In the genomic region with DNA sequence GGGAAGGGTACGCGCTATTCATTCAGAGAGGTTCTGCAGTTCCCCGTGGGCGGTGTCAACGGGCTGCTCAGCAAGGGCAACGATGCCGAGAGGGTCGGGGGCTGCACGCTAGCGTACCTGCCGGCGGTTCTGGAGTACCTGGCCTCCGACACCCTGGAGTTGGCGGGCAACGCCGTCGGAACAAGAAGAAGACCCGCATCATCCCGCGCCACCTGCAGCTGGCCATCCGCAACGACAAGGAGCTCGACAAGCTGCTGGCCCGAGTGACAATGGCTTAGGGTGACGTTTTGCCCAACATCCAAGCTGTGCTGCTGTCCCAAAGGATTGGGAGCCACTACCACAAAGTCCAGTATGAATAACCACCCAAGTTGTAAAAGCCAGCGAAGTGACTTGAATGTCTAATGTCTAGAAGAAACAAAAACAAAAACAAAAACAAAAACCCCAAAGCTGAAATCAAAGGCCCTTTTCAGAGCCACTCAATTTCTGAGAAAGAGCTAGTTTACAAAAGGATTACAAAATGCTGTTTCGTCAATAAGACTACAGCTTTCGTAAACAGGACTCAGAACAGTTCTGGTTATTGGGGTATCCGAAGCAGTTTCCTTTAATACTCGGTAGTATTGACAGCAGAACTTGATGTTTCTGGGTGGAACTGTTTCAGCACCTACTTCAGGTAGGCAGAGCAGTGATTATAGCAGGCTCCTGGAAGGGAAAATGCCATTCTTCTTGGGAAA, we compare ENCODE assay signal across 26 cellular contexts. TPM values are rescaled to one million over a fixed set of nuclear protein-coding genes. Genes with fewer than 3 reads are reported as not detected.
"Had no signal": no experiment of that assay in that cellular context is flagged by ENCODE, and none has a peak within 500 bp of the region (broad histone marks: within the 10 kb centered on the region; RNA-seq: fewer than 3 reads in every experiment).

No MANE protein-coding gene starts in this region.

- DNase-seq: activated CD4-positive, alpha-beta T cell treated with anti-CD3 and anti-CD28 coated beads, Interleukin-2, amount 50 U/mL, for 48 hours; activated effector memory CD4-positive, alpha-beta T cell treated with anti-CD3 and anti-CD28 coated beads, Interleukin-2, amount 50 U/mL, for 16 hours; activated naive CD4-positive, alpha-beta T cell treated with anti-CD3 and anti-CD28 coated beads, Interleukin-2, amount 10 ng/mL, durations not matched to agents 7 days and 5 days; activated T-cell treated with anti-CD3 and anti-CD28 coated beads, Interleukin-2, amount 50 U/mL, for 48 hours; anterior cingulate cortex; body of pancreas; cortex of kidney; effector CD4-positive, alpha-beta T cell; foreskin fibroblast; heart right ventricle; pancreas; psoas muscle; stimulated activated CD4-positive, alpha-beta T cell treated with anti-CD3 and anti-CD28 coated beads, Interleukin-2, amount 100 ng/mL, for 24 hours; stimulated activated naive B cell treated with anti-CD40 and anti-IgM and Interleukin-4, amounts not matched to agents 10 μg/mL and 1 μg/mL and 100 μg/mL, for 72 hours; T-helper 1 cell; upper lobe of right lung had no signal

- H3K27ac Mint-ChIP-seq: activated naive CD4-positive, alpha-beta T cell treated with anti-CD3 and anti-CD28 coated beads, Interleukin-2, amount 10 ng/mL, durations not matched to agents 7 days and 5 days; memory B cell; nephron; stimulated activated naive B cell treated with anti-CD40 and anti-IgM and Interleukin-4, amounts not matched to agents 10 μg/mL and 1 μg/mL and 100 μg/mL, for 72 hours had no signal

- H3K9me3 ChIP-seq: body of pancreas, pancreas, upper lobe of right lung had no signal

- H3K4me1 ChIP-seq: body of pancreas, heart right ventricle, pancreas, psoas muscle, right atrium auricular region, upper lobe of right lung had no signal

- H3K36me3 Mint-ChIP-seq: activated naive CD4-positive, alpha-beta T cell treated with anti-CD3 and anti-CD28 coated beads, Interleukin-2, amount 10 ng/mL, durations not matched to agents 7 days and 5 days; stimulated activated naive B cell treated with anti-CD40 and anti-IgM and Interleukin-4, amounts not matched to agents 10 μg/mL and 1 μg/mL and 100 μg/mL, for 72 hours had no signal

- H3K4me3 Mint-ChIP-seq: activated naive CD4-positive, alpha-beta T cell treated with anti-CD3 and anti-CD28 coated beads, Interleukin-2, amount 10 ng/mL, durations not matched to agents 7 days and 5 days; memory B cell; nephron; stimulated activated naive B cell treated with anti-CD40 and anti-IgM and Interleukin-4, amounts not matched to agents 10 μg/mL and 1 μg/mL and 100 μg/mL, for 72 hours had no signal

- H3K4me3 ChIP-seq: body of pancreas, cardiac muscle cell, heart right ventricle, pancreas, psoas muscle, right atrium auricular region, upper lobe of right lung had no signal

- H3K27ac ChIP-seq: body of pancreas, cardiac muscle cell, heart right ventricle, pancreas, psoas muscle, right atrium auricular region, upper lobe of right lung had no signal

- ATAC-seq: body of pancreas; heart right ventricle; pancreas; psoas muscle; stimulated activated naive B cell treated with anti-CD40 and anti-IgM and Interleukin-4, amounts not matched to agents 10 μg/mL and 1 μg/mL and 100 μg/mL, for 72 hours; upper lobe of right lung had no signal

- H3K4me1 Mint-ChIP-seq: activated naive CD4-positive, alpha-beta T cell treated with anti-CD3 and anti-CD28 coated beads, Interleukin-2, amount 10 ng/mL, durations not matched to agents 7 days and 5 days; memory B cell; nephron; stimulated activated naive B cell treated with anti-CD40 and anti-IgM and Interleukin-4, amounts not matched to agents 10 μg/mL and 1 μg/mL and 100 μg/mL, for 72 hours had no signal

- H3K27me3 ChIP-seq: body of pancreas, cardiac muscle cell, pancreas, right atrium auricular region had no signal

- H3K36me3 ChIP-seq: cardiac muscle cell, heart right ventricle, pancreas, right atrium auricular region, upper lobe of right lung had no signal

RNA-seq across cellular contexts. Expression of a gene that starts 21.9 kb away (rescaled TPM):
- total RNA-seq: activated CD8-positive, alpha-beta memory T cell treated with anti-CD3 and anti-CD28 coated beads for 36 hours; cardiac muscle cell; cerebellum; fibroblast of lung; heart right ventricle; lower leg skin; mononuclear cell; myocyte; psoas muscle; right atrium auricular region; upper lobe of right lung had no signal
- polyA plus RNA-seq: cardiac muscle cell, fibroblast of lung, heart right ventricle, psoas muscle had no signal
